In genomic region chr4:145878501-145879435, GRCh38 we compare ENCODE assay signal across 14 cellular contexts. TPM values are rescaled to one million over a fixed set of nuclear protein-coding genes. Genes with fewer than 3 reads are reported as not detected.
DNase-seq lines count a peak whose midpoint lies in the region; ATAC-seq and TF ChIP-seq lines count a peak whose summit lies in the region.
"Had no signal": no experiment of that assay in that cellular context is flagged by ENCODE, and none has a peak within 500 bp of the region (broad histone marks: within the 10 kb centered on the region; RNA-seq: fewer than 3 reads in every experiment).

No MANE protein-coding gene starts in this region.

- intact Hi-C loops in uterus (cut with DNase I; ENCODE audit: low total_unique reads) (no loop called here), ovary (cut with DNase I) (no loop called here)

- TF ChIP-seq CTCF in cardiac fibroblast (IDR thresholded peaks at IDR 0.05; ENCODE audit: low read depth, low read length) (no peak), uterus (IDR thresholded peaks at IDR 0.05) (no peak), ovary (IDR thresholded peaks at IDR 0.05) (no peak)

- peaks cover 35% of the 10 kb centered on the region for H3K4me1 Mint-ChIP-seq in stimulated activated naive CD8-positive, alpha-beta T cell treated with anti-CD3 and anti-CD28 coated beads, Interleukin-15, Interleukin-2, amounts not matched to agents 100 ng/mL and 50 ng/mL, for 24 hours (ENCODE audit: low read depth)

- H3K27me3 ChIP-seq in uterus (no peaks in the 10 kb centered on the region), ovary (no peaks in the 10 kb centered on the region)
- H3K27me3 ChIP-seq: left lung had no signal

- H3K4me3 ChIP-seq in cardiac fibroblast (replicated peaks in 1 of 2; ENCODE audit: low read depth in 2 of 2, low read length in 2 of 2) (no peak overlapping the region), uterus (no peak overlapping the region), ovary (no peak overlapping the region)
- H3K4me3 ChIP-seq: left lung had no signal

- peaks cover 74% of the 10 kb centered on the region for H3K36me3 Mint-ChIP-seq in stimulated activated naive CD8-positive, alpha-beta T cell treated with anti-CD3 and anti-CD28 coated beads, Interleukin-15, Interleukin-2, amounts not matched to agents 100 ng/mL and 50 ng/mL, for 24 hours (ENCODE audit: low read depth)

- ATAC-seq in stimulated activated naive CD8-positive, alpha-beta T cell treated with anti-CD3 and anti-CD28 coated beads, Interleukin-15, Interleukin-2, amounts not matched to agents 100 U/mL and 50 U/mL, for 24 hours, result no peak
- ATAC-seq in HG02763 (IDR thresholded peaks at IDR 0.05; ENCODE audit: unreplicated experiment), result no peak
- ATAC-seq: left lung had no signal

- WGBS in ovary, 3 donors, result 63 to 71% (median 64%) methylated on average over 7 of the region's 7 CpGs

- H3K9me3 Mint-ChIP-seq in stimulated activated naive CD8-positive, alpha-beta T cell treated with anti-CD3 and anti-CD28 coated beads, Interleukin-15, Interleukin-2, amounts not matched to agents 100 ng/mL and 50 ng/mL, for 24 hours, result no peaks in the 10 kb centered on the region
- H3K9me3 Mint-ChIP-seq: T-helper 1 cell treated with Interleukin-12 subunit alpha and Interleukin-12 subunit beta and Interleukin-4 antibody, amounts not matched to agents 30 μg/mL and 1 μg/mL, for 36 hours had no signal

- no peaks in the 10 kb centered on the region for H3K27me3 Mint-ChIP-seq in stimulated activated naive CD8-positive, alpha-beta T cell treated with anti-CD3 and anti-CD28 coated beads, Interleukin-15, Interleukin-2, amounts not matched to agents 100 ng/mL and 50 ng/mL, for 24 hours

- no peaks in the 10 kb centered on the region for H3K9me3 ChIP-seq in uterus
- no peaks in the 10 kb centered on the region for H3K9me3 ChIP-seq in ovary
- H3K9me3 ChIP-seq: left lung had no signal

- TF ChIP-seq EP300 in ovary (IDR thresholded peaks at IDR 0.05), result no peak

- no peak overlapping the region for H3K4me3 Mint-ChIP-seq in stimulated activated naive CD8-positive, alpha-beta T cell treated with anti-CD3 and anti-CD28 coated beads, Interleukin-15, Interleukin-2, amounts not matched to agents 100 ng/mL and 50 ng/mL, for 24 hours
- H3K4me3 Mint-ChIP-seq: T-helper 1 cell treated with Interleukin-12 subunit alpha and Interleukin-12 subunit beta and Interleukin-4 antibody, amounts not matched to agents 30 μg/mL and 1 μg/mL, for 36 hours had no signal

- peak overlapping the region; percentile 54 for H3K27ac Mint-ChIP-seq in stimulated activated naive CD8-positive, alpha-beta T cell treated with anti-CD3 and anti-CD28 coated beads, Interleukin-15, Interleukin-2, amounts not matched to agents 100 ng/mL and 50 ng/mL, for 24 hours
- H3K27ac Mint-ChIP-seq: T-helper 1 cell treated with Interleukin-12 subunit alpha and Interleukin-12 subunit beta and Interleukin-4 antibody, amounts not matched to agents 30 μg/mL and 1 μg/mL, for 36 hours had no signal

- H3K27ac ChIP-seq in uterus (peak overlapping the region; percentile 59 to 79), ovary (no peak overlapping the region)
- H3K27ac ChIP-seq: left lung had no signal

- H3K36me3 ChIP-seq in uterus (no peaks in the 10 kb centered on the region), ovary (no peaks in the 10 kb centered on the region)
- H3K36me3 ChIP-seq: left lung had no signal

- peaks cover 0 to 12% of the 10 kb centered on the region in 2 donors for H3K4me1 ChIP-seq in uterus
- peaks cover 19% of the 10 kb centered on the region for H3K4me1 ChIP-seq in ovary (ENCODE audit: insufficient read depth)

- TF ChIP-seq POLR2A in uterus (IDR thresholded peaks at IDR 0.05) (no peak), ovary (IDR thresholded peaks at IDR 0.05) (no peak)

- DNase-seq in stimulated activated naive CD8-positive, alpha-beta T cell treated with anti-CD3 and anti-CD28 coated beads, Interleukin-15, Interleukin-2, amounts not matched to agents 100 U/mL and 50 U/mL, for 24 hours, result no peak
- peak; percentile 64 to 65 for DNase-seq in cardiac fibroblast (ENCODE audit: low read depth in 2 of 2)
- peak; percentile 7 for DNase-seq in hepatic stellate cell (ENCODE audit: low spot score)
- DNase-seq in uterus, result no peak
- DNase-seq in stimulated activated CD4-positive, alpha-beta T cell treated with anti-CD3 and anti-CD28 coated beads, Interleukin-1b, Interleukin-23, amount 100 ng/mL, for 48 hours, result no peak
- DNase-seq in ovary, result no peak
- DNase-seq: activated naive CD4-positive, alpha-beta T cell; glutamatergic neuron; left lung; NCI-H2081 treated with DMSO at 0.1 percent for 48 hours; nucleus accumbens had no signal

RNA-seq across cellular contexts. Expression of gene ZNF827, which starts 59.9 kb away (rescaled TPM):
- total RNA-seq in uterus (10 to 100 TPM in 2 of 4 donors, 1 to 10 TPM in 2; 2.9 to 33.1 (median 14.2) TPM), ovary (10 to 100 TPM in 6 of 7 donors, 1 to 10 TPM in 1; 9.4 to 36.0 (median 27.0) TPM)
- 10 to 100 TPM in 1 of 2 donors, 1 to 10 TPM in 1; 7.8 to 12.7 TPM for polyA plus RNA-seq in ovary

Comparison
In these comparisons a context has a peak if more than half of its experiments do, and no peak if none do; other contexts are left out.
1. DNase-seq: peak in cardiac fibroblast (2 of 2) and hepatic stellate cell (single experiment); none in stimulated activated naive CD8-positive, alpha-beta T cell treated with anti-CD3 and anti-CD28 coated beads, Interleukin-15, Interleukin-2, amounts not matched to agents 100 U/mL and 50 U/mL, for 24 hours (single experiment), uterus (0 of 2), stimulated activated CD4-positive, alpha-beta T cell treated with anti-CD3 and anti-CD28 coated beads, Interleukin-1b, Interleukin-23, amount 100 ng/mL, for 48 hours (single experiment) and ovary (0 of 5).
2. H3K27ac ChIP-seq: peak in uterus (2 of 2); none in ovary (0 of 2).